ENCODE assay signal across 34 cellular contexts in the genomic region with DNA sequence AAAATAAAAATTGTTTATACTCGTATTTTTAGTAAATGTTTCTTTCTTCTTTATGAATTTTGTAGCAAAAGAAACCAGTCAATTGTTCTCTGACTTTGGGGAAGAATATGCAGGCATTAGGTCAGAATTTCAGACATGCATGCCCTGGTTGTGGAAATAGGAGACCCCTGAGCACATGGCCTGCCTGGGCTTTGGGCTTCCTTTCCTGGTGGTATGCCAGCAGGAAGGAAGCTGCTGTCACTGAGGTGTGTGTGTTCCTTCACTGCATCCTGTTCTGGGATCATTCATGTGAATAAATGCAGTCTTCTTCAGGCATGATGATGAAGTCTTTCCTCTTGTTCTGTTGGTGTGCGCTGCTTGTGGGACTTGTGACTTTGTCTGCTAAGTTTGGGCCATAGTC.
"Had no signal": no experiment of that assay in that cellular context is flagged by ENCODE, and none has a peak within 500 bp of the region (broad histone marks: within the 10 kb centered on the region; RNA-seq: fewer than 3 reads in every experiment).

No MANE protein-coding gene starts in this region.

- H3K4me1 Mint-ChIP-seq: activated CD4-positive, alpha-beta T cell treated with anti-CD3 and anti-CD28 coated beads for 36 hours; activated naive CD4-positive, alpha-beta T cell treated with anti-CD3 and anti-CD28 coated beads, Interleukin-2, amount 10 ng/mL, durations not matched to agents 7 days and 5 days; activated naive CD8-positive, alpha-beta T cell treated with anti-CD3 and anti-CD28 coated beads, Interleukin-2, amount 50 U/mL, for 24 hours; brain had no signal

- H3K4me3 Mint-ChIP-seq: activated CD4-positive, alpha-beta memory T cell treated with anti-CD3 and anti-CD28 coated beads for 36 hours; activated CD4-positive, alpha-beta T cell treated with anti-CD3 and anti-CD28 coated beads for 36 hours; activated naive CD4-positive, alpha-beta T cell treated with anti-CD3 and anti-CD28 coated beads, Interleukin-2, amount 10 ng/mL, durations not matched to agents 7 days and 5 days; activated naive CD8-positive, alpha-beta T cell; activated naive CD8-positive, alpha-beta T cell treated with anti-CD3 and anti-CD28 coated beads, Interleukin-2, amount 50 U/mL, for 24 hours; activated T-cell treated with anti-CD3 and anti-CD28 coated beads, Interleukin-2, amount 50 U/mL, for 4 hours; brain; T-helper 1 cell treated with Interleukin-12 subunit alpha and Interleukin-12 subunit beta and Interleukin-4 antibody, amounts not matched to agents 30 μg/mL and 1 μg/mL, for 36 hours; T-helper 2 cell treated with Interferon-gamma antibody and Interleukin-4, amounts not matched to agents 5 μg/mL and 100 μg/mL, for 36 hours had no signal

- H3K27ac ChIP-seq: Peyer's patch, SJSA1 had no signal

- H3K4me2 ChIP-seq: SK-N-SH had no signal

- H3K36me3 Mint-ChIP-seq: activated CD4-positive, alpha-beta memory T cell treated with anti-CD3 and anti-CD28 coated beads for 36 hours; activated naive CD4-positive, alpha-beta T cell treated with anti-CD3 and anti-CD28 coated beads, Interleukin-2, amount 10 ng/mL, durations not matched to agents 7 days and 5 days; activated naive CD8-positive, alpha-beta T cell; brain had no signal

- ATAC-seq: activated CD4-positive, alpha-beta T cell treated with anti-CD3 and anti-CD28 coated beads for 36 hours; activated CD4-positive, CD25-positive, alpha-beta regulatory T cell treated with anti-CD3 and anti-CD28 coated beads, Interleukin-2, amount 50 U/mL, for 24 hours; activated naive CD8-positive, alpha-beta T cell treated with anti-CD3 and anti-CD28 coated beads, Interleukin-2, amount 50 U/mL, for 24 hours; activated T-cell treated with anti-CD3 and anti-CD28 coated beads, Interleukin-2, amount 50 U/mL, for 4 hours; PC-3 had no signal

- DNase-seq: activated CD4-positive, alpha-beta memory T cell treated with anti-CD3 and anti-CD28 coated beads for 36 hours; activated CD4-positive, alpha-beta T cell treated with anti-CD3 and anti-CD28 coated beads for 36 hours; activated CD4-positive, alpha-beta T cell treated with anti-CD3 and anti-CD28 coated beads, Interleukin-2, amount 50 U/mL, for 1 hour; activated CD8-positive, alpha-beta memory T cell treated with anti-CD3 and anti-CD28 coated beads, Interleukin-2, amount 50 U/mL, for 4 hours; activated effector memory CD4-positive, alpha-beta T cell treated with Interleukin-2 at 50 U/mL for 16 hours; activated naive CD4-positive, alpha-beta T cell treated with anti-CD3 and anti-CD28 coated beads, Interleukin-2, amount 10 ng/mL, durations not matched to agents 7 days and 5 days; activated naive CD8-positive, alpha-beta T cell treated with anti-CD3 and anti-CD28 coated beads, Interleukin-2, amount 50 U/mL, for 24 hours; activated T-cell treated with anti-CD3 and anti-CD28 coated beads for 4 hours; activated T-cell treated with anti-CD3 and anti-CD28 coated beads, Interleukin-2, amount 50 U/mL, for 4 hours; anterior cingulate cortex; caudate nucleus; Kasumi-1; MG63; NCI-H1048; NCI-H1436 treated with DMSO at 0.1 percent for 48 hours; NCI-H1694 treated with DMSO at 0.1 percent for 48 hours; NCI-H2029; NCI-H510A; NCI-H526; NCI-H748 treated with DMSO at 0.1 percent for 48 hours; NK-92 treated with Interleukin-12 subunit alpha and Interleukin-12 subunit beta, amount 100 ng/mL, for 24 hours; PC-3; Peyer's patch; RPMI8226; SHP77 treated with DMSO at 0.1 percent for 48 hours; SK-N-SH had no signal

- H3K27me3 ChIP-seq: MG63, Peyer's patch, SJSA1 had no signal

- H3K27me3 Mint-ChIP-seq: activated CD4-positive, alpha-beta memory T cell treated with anti-CD3 and anti-CD28 coated beads for 36 hours; activated CD4-positive, alpha-beta T cell treated with anti-CD3 and anti-CD28 coated beads for 36 hours; activated naive CD4-positive, alpha-beta T cell treated with anti-CD3 and anti-CD28 coated beads, Interleukin-2, amount 10 ng/mL, durations not matched to agents 7 days and 5 days; activated naive CD8-positive, alpha-beta T cell; activated naive CD8-positive, alpha-beta T cell treated with anti-CD3 and anti-CD28 coated beads, Interleukin-2, amount 50 U/mL, for 24 hours; brain had no signal

- FAIRE-seq: bronchial epithelial cell, TTC549 had no signal

- H3K9me3 Mint-ChIP-seq: brain; T-helper 1 cell treated with Interleukin-12 subunit alpha and Interleukin-12 subunit beta and Interleukin-4 antibody, amounts not matched to agents 30 μg/mL and 1 μg/mL, for 36 hours had no signal

- H3K9me3 ChIP-seq: MG63, SJSA1, SK-N-SH had no signal

- H3K36me3 ChIP-seq: MG63, Peyer's patch, SJSA1 had no signal

- H3K9ac ChIP-seq: SK-N-SH had no signal

- H3K4me3 ChIP-seq: MG63, Peyer's patch, SJSA1 had no signal

- H3K4me1 ChIP-seq: Peyer's patch, SJSA1 had no signal

- H3K27ac Mint-ChIP-seq: activated CD4-positive, alpha-beta memory T cell treated with anti-CD3 and anti-CD28 coated beads for 36 hours; activated CD4-positive, alpha-beta T cell treated with anti-CD3 and anti-CD28 coated beads for 36 hours; activated naive CD4-positive, alpha-beta T cell treated with anti-CD3 and anti-CD28 coated beads, Interleukin-2, amount 10 ng/mL, durations not matched to agents 7 days and 5 days; activated naive CD8-positive, alpha-beta T cell; activated naive CD8-positive, alpha-beta T cell treated with anti-CD3 and anti-CD28 coated beads, Interleukin-2, amount 50 U/mL, for 24 hours; brain; T-helper 1 cell treated with Interleukin-12 subunit alpha and Interleukin-12 subunit beta and Interleukin-4 antibody, amounts not matched to agents 30 μg/mL and 1 μg/mL, for 36 hours; T-helper 2 cell treated with Interferon-gamma antibody and Interleukin-4, amounts not matched to agents 5 μg/mL and 100 μg/mL, for 36 hours had no signal
